1 cellular context compared by ENCODE assay signal in genomic region chr5:59093329-59093728, GRCh38.
TF ChIP-seq lines count a peak whose summit lies in the region.

No MANE protein-coding gene starts in this region.

TF ChIP-seq in A549, 52 proteins besides CTCF, POLR2A, EP300 and RAD21 (continued from another document):
- no peak for TF ChIP-seq E2F6 (IDR thresholded peaks at IDR 0.05; ENCODE audit: borderline replicate concordance, low read depth)
- TF ChIP-seq HES2 (IDR thresholded peaks at IDR 0.05), result no peak; the same call in 1 of the 2 replicates
- no peak for TF ChIP-seq TFCP2L1 (CRISPR knock-in tag; IDR thresholded peaks at IDR 0.05)
- TF ChIP-seq RFX5 (IDR thresholded peaks at IDR 0.05), result no peak
- TF ChIP-seq KDM1A (IDR thresholded peaks at IDR 0.05; ENCODE audit: low read depth), result no peak
- TF ChIP-seq, protein P1, sequence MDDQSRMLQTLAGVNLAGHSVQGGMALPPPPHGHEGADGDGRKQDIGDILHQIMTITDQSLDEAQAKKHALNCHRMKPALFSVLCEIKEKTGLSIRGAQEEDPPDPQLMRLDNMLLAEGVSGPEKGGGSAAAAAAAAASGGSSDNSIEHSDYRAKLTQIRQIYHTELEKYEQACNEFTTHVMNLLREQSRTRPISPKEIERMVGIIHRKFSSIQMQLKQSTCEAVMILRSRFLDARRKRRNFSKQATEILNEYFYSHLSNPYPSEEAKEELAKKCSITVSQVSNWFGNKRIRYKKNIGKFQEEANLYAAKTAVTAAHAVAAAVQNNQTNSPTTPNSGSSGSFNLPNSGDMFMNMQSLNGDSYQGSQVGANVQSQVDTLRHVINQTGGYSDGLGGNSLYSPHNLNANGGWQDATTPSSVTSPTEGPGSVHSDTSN (IDR thresholded peaks at IDR 0.05), result no peak
- no peak for TF ChIP-seq CHD4 (IDR thresholded peaks at IDR 0.05; ENCODE audit: borderline replicate concordance)
- TF ChIP-seq GATA3 (IDR thresholded peaks at IDR 0.05; ENCODE audit: borderline replicate concordance), result 0 out of 2 replicates have a peak, but pooled peaks have one; percentile 32
- no peak for TF ChIP-seq BHLHE40 (IDR thresholded peaks at IDR 0.05; ENCODE audit: low read depth, low read length)
- no peak for TF ChIP-seq FOSB (CRISPR knock-in tag; IDR thresholded peaks at IDR 0.05)
- no peak for TF ChIP-seq JUNB (IDR thresholded peaks at IDR 0.05)
- no peak for TF ChIP-seq MAFK (IDR thresholded peaks at IDR 0.05; ENCODE audit: partially characterized antibody)
- TF ChIP-seq CHD2 (IDR thresholded peaks at IDR 0.05; ENCODE audit: low read length, partially characterized antibody), result no peak
- TF ChIP-seq MAZ (IDR thresholded peaks at IDR 0.05; ENCODE audit: borderline replicate concordance, low read depth, low read length), result no peak
- no peak for TF ChIP-seq POLR2AphosphoS2 (conservative IDR thresholded peaks at IDR 0.05; ENCODE audit: low read length)
- no peak for TF ChIP-seq CBX2 (IDR thresholded peaks at IDR 0.05; ENCODE audit: borderline replicate concordance, low read depth)
- no peak for TF ChIP-seq FOSL2 (IDR thresholded peaks at IDR 0.05)
- peak; percentile 26; the same call in 1 of the 2 replicates for TF ChIP-seq FOSL2 (CRISPR knock-in tag; IDR thresholded peaks at IDR 0.05)
- peak; percentile 55; the same call in 1 of the 2 replicates for TF ChIP-seq ESRRA (IDR thresholded peaks at IDR 0.05; ENCODE audit: borderline replicate concordance, low read length)
- no peak for TF ChIP-seq EHMT2 (IDR thresholded peaks at IDR 0.05; ENCODE audit: low read depth)
- no peak for TF ChIP-seq MYC (IDR thresholded peaks at IDR 0.05; ENCODE audit: borderline replicate concordance, low read length)
- peak; percentile 33; the same call in 1 of the 2 replicates for TF ChIP-seq HOXB13 (CRISPR knock-in tag; IDR thresholded peaks at IDR 0.05; ENCODE audit: low read depth)
- peak; percentile 17; the same call in 1 of the 3 replicates for TF ChIP-seq SMC3 (IDR thresholded peaks at IDR 0.05)
- TF ChIP-seq NR3C1 (IDR thresholded peaks at IDR 0.05), result no peak
- TF ChIP-seq, protein P2, sequence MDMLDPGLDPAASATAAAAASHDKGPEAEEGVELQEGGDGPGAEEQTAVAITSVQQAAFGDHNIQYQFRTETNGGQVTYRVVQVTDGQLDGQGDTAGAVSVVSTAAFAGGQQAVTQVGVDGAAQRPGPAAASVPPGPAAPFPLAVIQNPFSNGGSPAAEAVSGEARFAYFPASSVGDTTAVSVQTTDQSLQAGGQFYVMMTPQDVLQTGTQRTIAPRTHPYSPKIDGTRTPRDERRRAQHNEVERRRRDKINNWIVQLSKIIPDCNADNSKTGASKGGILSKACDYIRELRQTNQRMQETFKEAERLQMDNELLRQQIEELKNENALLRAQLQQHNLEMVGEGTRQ (IDR thresholded peaks at IDR 0.05), result no peak
- TF ChIP-seq CEBPB (IDR thresholded peaks at IDR 0.05), result peak; percentile 98
